ENCODE assay signal across 15 cellular contexts in genomic region chr4:144709159-144709558, GRCh38.
DNase-seq lines count a peak whose midpoint lies in the region; ATAC-seq, FAIRE-seq and TF ChIP-seq lines count a peak whose summit lies in the region.
"Had no signal": no experiment of that assay in that cellular context is flagged by ENCODE, and none has a peak within 500 bp of the region (broad histone marks: within the 10 kb centered on the region; RNA-seq: fewer than 3 reads in every experiment).

No MANE protein-coding gene starts in this region.

- no peak overlapping the region for H3K4me2 ChIP-seq in keratinocyte (ENCODE audit: control insufficient read depth, extremely low read depth, insufficient read depth, low read depth, low read length)

- TF ChIP-seq CTCF in astrocyte of the spinal cord (IDR thresholded peaks at IDR 0.05; ENCODE audit: low read depth, low read length), result no peak
- no peak for TF ChIP-seq CTCF in keratinocyte (optimal IDR thresholded peaks at IDR 0.05 in 1 of 3, IDR thresholded peaks at IDR 0.05 in 1 of 3, conservative IDR thresholded peaks at IDR 0.05 in 1 of 3; ENCODE audit: extremely low read depth in 1 of 3, insufficient read depth in 2 of 3, low read length in 3 of 3)

- H3K27me3 ChIP-seq in ACC112 (ENCODE audit: insufficient read depth, low read length), result no peaks in the 10 kb centered on the region
- no peaks in the 10 kb centered on the region for H3K27me3 ChIP-seq in keratinocyte (ENCODE audit: control insufficient read depth, extremely low read depth, insufficient read depth, low read length)
- H3K27me3 ChIP-seq: upper lobe of right lung had no signal

- no peaks in the 10 kb centered on the region for H4K20me1 ChIP-seq in keratinocyte (ENCODE audit: control insufficient read depth, extremely low read depth, insufficient read depth, low read length)

- dilution Hi-C loops in keratinocyte (cut with MboI; ENCODE audit: extremely low pct_ligation_motif_present, low sequenced_read_pairs), result no loop called here

- no peak for ATAC-seq in HG03039 (IDR thresholded peaks at IDR 0.05; ENCODE audit: unreplicated experiment)
- ATAC-seq: upper lobe of right lung had no signal

- H3K27ac ChIP-seq in ACC112 (ENCODE audit: low read depth, low read length) (peak overlapping the region; percentile 81), keratinocyte (ENCODE audit: control insufficient read depth, insufficient read depth, low read length) (no peak overlapping the region)
- H3K27ac ChIP-seq: skin epidermis, upper lobe of right lung had no signal

- H3K36me3 ChIP-seq in ACC112 (ENCODE audit: insufficient read depth, low read length) (peaks cover 10% of the 10 kb centered on the region; the same call in 1 of the 2 replicates), keratinocyte (ENCODE audit: control insufficient read depth in 2 of 2, extremely low read depth in 1 of 2, insufficient read depth in 2 of 2, low read length in 2 of 2) (no peaks in the 10 kb centered on the region)

- H3K4me3 ChIP-seq in ACC112 (ENCODE audit: low read depth, low read length) (no peak overlapping the region), astrocyte of the spinal cord (ENCODE audit: low read depth, low read length) (no peak overlapping the region), keratinocyte (ENCODE audit: control insufficient read depth in 2 of 3, extremely low read depth in 1 of 3, insufficient read depth in 2 of 3, low read depth in 1 of 3, low read length in 3 of 3) (no peak overlapping the region)
- H3K4me3 ChIP-seq: skin epidermis, upper lobe of right lung had no signal

- H3K9me3 ChIP-seq in keratinocyte (ENCODE audit: control insufficient read depth, low read depth, low read length), result no peaks in the 10 kb centered on the region
- H3K9me3 ChIP-seq: upper lobe of right lung had no signal

- H3K9me1 ChIP-seq in keratinocyte (ENCODE audit: control insufficient read depth, extremely low read depth, insufficient read depth, low read length), result no peaks in the 10 kb centered on the region

- H3K79me2 ChIP-seq in ACC112 (ENCODE audit: control insufficient read depth, insufficient read depth, low read length, unreplicated experiment) (no peaks in the 10 kb centered on the region), keratinocyte (ENCODE audit: control insufficient read depth, insufficient read depth, low read length) (no peaks in the 10 kb centered on the region)

- FAIRE-seq in keratinocyte (lab: Jason Lieb, UNC), result peak; percentile 69
- FAIRE-seq: G401.6 had no signal

- H3K9ac ChIP-seq in keratinocyte (ENCODE audit: control insufficient read depth, extremely low read depth, insufficient read depth, low read length), result no peak overlapping the region

- H3K4me1 ChIP-seq in ACC112 (ENCODE audit: control insufficient read depth, insufficient read depth, low read length, unreplicated experiment), result peaks cover 47% of the 10 kb centered on the region
- H3K4me1 ChIP-seq in keratinocyte (ENCODE audit: control insufficient read depth, extremely low read depth, insufficient read depth, low read length), result peaks cover 18% of the 10 kb centered on the region
- H3K4me1 ChIP-seq: upper lobe of right lung had no signal

- in situ Hi-C loops in astrocyte of the spinal cord (cut with HindIII; ENCODE audit: low sequenced_read_pairs), result no loop called here

- DNase-seq in HS-27A (ENCODE audit: low read depth) (peak; percentile 70), astrocyte of the spinal cord (ENCODE audit: low read depth, low spot score) (peak; percentile 94), keratinocyte (ENCODE audit: low read depth, low spot score) (no peak), CD1c-positive myeloid dendritic cell (ENCODE audit: extremely low spot score) (no peak), NCI-H187 treated with DMSO at 0.1 percent for 48 hours (lab: John Stamatoyannopoulos, UW) (no peak), NCI-H524 treated with DMSO at 0.1 percent for 48 hours (lab: John Stamatoyannopoulos, UW) (no peak)
- DNase-seq: amniotic stem cell, naive B cell, NCI-H510A treated with DMSO at 0.1 percent for 48 hours, SHP77 treated with DMSO at 0.1 percent for 48 hours, upper lobe of right lung had no signal

- H2AFZ ChIP-seq in ACC112 (ENCODE audit: low read length, unreplicated experiment) (no peak overlapping the region), keratinocyte (ENCODE audit: control insufficient read depth, low read length) (no peak overlapping the region)

Comparison
In these comparisons a context has a peak if more than half of its experiments do, and no peak if none do; other contexts are left out.
1. DNase-seq: peak in HS-27A (single experiment) and astrocyte of the spinal cord (single experiment); none in keratinocyte (single experiment), CD1c-positive myeloid dendritic cell (single experiment), NCI-H187 treated with DMSO at 0.1 percent for 48 hours (single experiment) and NCI-H524 treated with DMSO at 0.1 percent for 48 hours (single experiment).